Comparison of ENCODE assay signal across 19 cellular contexts in the genomic region with DNA sequence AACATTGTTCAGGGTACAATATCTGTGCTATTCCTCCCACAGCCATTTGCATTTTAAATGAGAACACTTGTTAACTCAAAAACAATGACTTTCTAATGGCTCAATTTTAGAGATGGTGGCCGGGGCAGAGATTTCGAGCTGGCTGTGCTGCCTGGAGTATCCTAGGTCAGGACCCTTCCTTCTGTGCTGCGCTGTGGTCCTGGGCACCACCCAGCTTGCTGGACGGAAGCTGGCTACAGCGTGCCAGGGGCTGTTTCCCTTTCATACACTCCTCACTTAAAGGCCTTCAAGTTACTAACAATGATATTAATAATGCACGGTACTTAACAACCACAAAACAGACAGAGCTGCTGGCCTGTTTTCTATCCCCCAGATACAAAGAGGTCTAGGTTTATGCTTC.
"Had no signal": no experiment of that assay in that cellular context is flagged by ENCODE, and none has a peak within 500 bp of the region (broad histone marks: within the 10 kb centered on the region; RNA-seq: fewer than 3 reads in every experiment).

No MANE protein-coding gene starts in this region.

- ATAC-seq: activated T-cell treated with anti-CD3 and anti-CD28 coated beads, Interleukin-2, amount 50 U/mL, for 4 hours; natural killer cell; WTC11 had no signal

- H3K79me2 ChIP-seq: parathyroid adenoma had no signal

- H3K9me3 ChIP-seq: esophagus squamous epithelium, lower lobe of right lung, neutrophil had no signal

- H3K27ac ChIP-seq: esophagus squamous epithelium, lower lobe of right lung, neutrophil, parathyroid adenoma, tibial nerve had no signal

- H3K9ac ChIP-seq: parathyroid adenoma had no signal

- H3K27me3 Mint-ChIP-seq: dendritic cell treated with granulocyte-macrophage colony-stimulating factor and Interleukin-4, amounts not matched to agents 40 ng/mL and 50 ng/mL, for 4 days had no signal

- H3K4me3 ChIP-seq: esophagus squamous epithelium, lower lobe of right lung, tibial nerve had no signal

- H2AFZ ChIP-seq: parathyroid adenoma had no signal

- H3K27me3 ChIP-seq: esophagus squamous epithelium, neutrophil, tibial nerve had no signal

- H3K4me1 Mint-ChIP-seq: natural killer cell had no signal

- H3K4me3 Mint-ChIP-seq: activated CD4-positive, alpha-beta memory T cell treated with anti-CD3 and anti-CD28 coated beads for 36 hours; activated naive CD4-positive, alpha-beta T cell treated with anti-CD3 and anti-CD28 coated beads, Interleukin-2, amount 10 ng/mL, durations not matched to agents 7 days and 5 days; activated T-cell treated with anti-CD3 and anti-CD28 coated beads, Interleukin-2, amount 50 U/mL, for 4 hours; dendritic cell treated with granulocyte-macrophage colony-stimulating factor and Interleukin-4, amounts not matched to agents 40 ng/mL and 50 ng/mL, for 4 days; natural killer cell; T-helper 2 cell treated with Interferon-gamma antibody and Interleukin-4, amounts not matched to agents 5 μg/mL and 100 μg/mL, for 36 hours; WTC11 had no signal

- H3K27ac Mint-ChIP-seq: activated CD4-positive, alpha-beta memory T cell treated with anti-CD3 and anti-CD28 coated beads for 36 hours; activated naive CD4-positive, alpha-beta T cell treated with anti-CD3 and anti-CD28 coated beads, Interleukin-2, amount 10 ng/mL, durations not matched to agents 7 days and 5 days; dendritic cell treated with granulocyte-macrophage colony-stimulating factor and Interleukin-4, amounts not matched to agents 40 ng/mL and 50 ng/mL, for 4 days; natural killer cell; T-helper 2 cell treated with Interferon-gamma antibody and Interleukin-4, amounts not matched to agents 5 μg/mL and 100 μg/mL, for 36 hours; WTC11 had no signal

- H3K36me3 ChIP-seq: esophagus squamous epithelium, lower lobe of right lung, neutrophil, tibial nerve had no signal

- DNase-seq: activated CD4-positive, alpha-beta memory T cell treated with anti-CD3 and anti-CD28 coated beads for 36 hours; activated CD4-positive, alpha-beta T cell treated with anti-CD3 and anti-CD28 coated beads for 4 hours; activated naive CD4-positive, alpha-beta T cell treated with anti-CD3 and anti-CD28 coated beads, Interleukin-2, amount 10 ng/mL, durations not matched to agents 7 days and 5 days; activated T-cell treated with anti-CD3 and anti-CD28 coated beads, Interleukin-2, amount 50 U/mL, for 4 hours; cerebellar nuclear complex; effector memory CD4-positive, alpha-beta T cell; esophagus squamous epithelium; left cardiac atrium; lower lobe of right lung; natural killer cell; stimulated activated CD4-positive, alpha-beta T cell treated with anti-CD3 and anti-CD28 coated beads, Interleukin-12 subunit alpha, Interleukin-12 subunit beta, amount 100 ng/mL, for 4 hours; stimulated activated CD4-positive, alpha-beta T cell treated with anti-CD3 and anti-CD28 coated beads, Interleukin-1b, Interleukin-23, amount 100 ng/mL, for 48 hours; stimulated activated naive CD4-positive, alpha-beta T cell treated with Interleukin-2 at 50 U/mL for 16 hours had no signal

- H3K9me3 Mint-ChIP-seq: activated CD4-positive, alpha-beta memory T cell treated with anti-CD3 and anti-CD28 coated beads for 36 hours; activated naive CD4-positive, alpha-beta T cell treated with anti-CD3 and anti-CD28 coated beads, Interleukin-2, amount 10 ng/mL, durations not matched to agents 7 days and 5 days; activated T-cell treated with anti-CD3 and anti-CD28 coated beads, Interleukin-2, amount 50 U/mL, for 4 hours; dendritic cell treated with granulocyte-macrophage colony-stimulating factor and Interleukin-4, amounts not matched to agents 40 ng/mL and 50 ng/mL, for 4 days; natural killer cell; T-helper 2 cell treated with Interferon-gamma antibody and Interleukin-4, amounts not matched to agents 5 μg/mL and 100 μg/mL, for 36 hours had no signal

- H3K36me3 Mint-ChIP-seq: activated CD4-positive, alpha-beta memory T cell treated with anti-CD3 and anti-CD28 coated beads for 36 hours; activated naive CD4-positive, alpha-beta T cell treated with anti-CD3 and anti-CD28 coated beads, Interleukin-2, amount 10 ng/mL, durations not matched to agents 7 days and 5 days; natural killer cell; WTC11 had no signal

- H3K4me1 ChIP-seq: esophagus squamous epithelium, lower lobe of right lung, parathyroid adenoma had no signal
